In genomic region chr6:7723041-7723447, GRCh38 we compare ENCODE assay signal across 9 cellular contexts. TPM values are rescaled to one million over a fixed set of nuclear protein-coding genes. Genes with fewer than 3 reads are reported as not detected.
A peak's percentile ranks its signal among the peaks of the same experiment; 100 is the strongest.
DNase-seq lines count a peak whose midpoint lies in the region; ATAC-seq and TF ChIP-seq lines count a peak whose summit lies in the region.
"Had no signal": no experiment of that assay in that cellular context is flagged by ENCODE, and none has a peak within 500 bp of the region (broad histone marks: within the 10 kb centered on the region; RNA-seq: fewer than 3 reads in every experiment).

No MANE protein-coding gene starts in this region.

- peaks cover 33% of the 10 kb centered on the region for H3K27me3 Mint-ChIP-seq in activated B cell treated with CpG ODN at 0.5 μM for 24 hours
- peaks cover 68% of the 10 kb centered on the region for H3K27me3 Mint-ChIP-seq in central memory CD8-positive, alpha-beta T cell

- CTCF ChIA-PET in activated B cell treated with CpG ODN at 0.5 μM for 24 hours (lab: Charles Lee) = interaction anchor here (0.8 to 6.1 kb wide), 15 partner anchors 23 to 496 kb away, joined by 3 to 59 read pairs (median 6); no protein-coding TSS in a partner anchor

- peaks cover 2% of the 10 kb centered on the region; the same call in 1 of the 2 replicates for H3K4me1 ChIP-seq in BE2C

- no peak overlapping the region for H3K4me3 ChIP-seq in BE2C (ENCODE audit: low read depth, low read length)

- POLR2A ChIA-PET in activated B cell treated with CpG ODN at 0.5 μM for 24 hours (lab: Charles Lee) = interaction anchor here (0.6 to 1.0 kb wide), 2 partner anchors 282 to 283 kb away, joined by 4 read pairs; no protein-coding TSS in a partner anchor

- H3K9me3 ChIP-seq in BE2C = no peaks in the 10 kb centered on the region

- H3K4me1 Mint-ChIP-seq in activated B cell treated with CpG ODN at 0.5 μM for 24 hours = peaks cover 19% of the 10 kb centered on the region
- H3K4me1 Mint-ChIP-seq in central memory CD8-positive, alpha-beta T cell = no peaks in the 10 kb centered on the region

- no peak overlapping the region for H3K4me3 Mint-ChIP-seq in activated B cell treated with CpG ODN at 0.5 μM for 24 hours
- H3K4me3 Mint-ChIP-seq in central memory CD8-positive, alpha-beta T cell = no peak overlapping the region
- H3K4me3 Mint-ChIP-seq: stimulated activated naive CD8-positive, alpha-beta T cell treated with anti-CD3 and anti-CD28 coated beads, Interleukin-15, Interleukin-2, amounts not matched to agents 100 ng/mL and 50 ng/mL, for 24 hours had no signal

- DNase-seq in BE2C (peak; percentile 69), GM20000 (ENCODE audit: low spot score) (peak; percentile 69), NCI-H2196 (lab: John Stamatoyannopoulos, UW; ENCODE audit: unreplicated experiment) (peak; percentile 66), activated B cell treated with CpG ODN at 0.5 μM for 24 hours (peak; percentile 44), kidney tubule cell (ENCODE audit: low spot score) (peak; percentile 83), middle frontal gyrus (ENCODE audit: extremely low spot score, low spot score) (no peak)
- peak; percentile 20 to 40 for DNase-seq in central memory CD8-positive, alpha-beta T cell (ENCODE audit: low spot score in 2 of 2)
- DNase-seq in stimulated activated CD4-positive, alpha-beta T cell treated with anti-CD3 and anti-CD28 coated beads, Interleukin-4, amount 100 ng/mL, for 4 hours = peak; percentile 39 to 62

- intact Hi-C loops in activated B cell treated with CpG ODN at 0.5 μM for 24 hours (cut with micrococcal nuclease) = loop anchor here (1.0 to 2.0 kb wide), 5 partner anchors 211 to 446 kb away; partner anchors contain the start of gene EEF1E1

- H3K27me3 ChIP-seq in BE2C = peaks cover 56% of the 10 kb centered on the region

- H3K36me3 ChIP-seq in BE2C = no peaks in the 10 kb centered on the region

- no peaks in the 10 kb centered on the region for H3K36me3 Mint-ChIP-seq in activated B cell treated with CpG ODN at 0.5 μM for 24 hours (ENCODE audit: low read depth)
- H3K36me3 Mint-ChIP-seq in central memory CD8-positive, alpha-beta T cell (ENCODE audit: insufficient read depth) = no peaks in the 10 kb centered on the region

- peaks cover under 1% of the 10 kb centered on the region for H3K9me3 Mint-ChIP-seq in activated B cell treated with CpG ODN at 0.5 μM for 24 hours
- no peaks in the 10 kb centered on the region for H3K9me3 Mint-ChIP-seq in central memory CD8-positive, alpha-beta T cell
- H3K9me3 Mint-ChIP-seq: stimulated activated naive CD8-positive, alpha-beta T cell treated with anti-CD3 and anti-CD28 coated beads, Interleukin-15, Interleukin-2, amounts not matched to agents 100 ng/mL and 50 ng/mL, for 24 hours had no signal

- peak; percentile 64 for TF ChIP-seq CTCF in BE2C (IDR thresholded peaks at IDR 0.05; ENCODE audit: low read depth, low read length)
- peak; percentile 46 for TF ChIP-seq CTCF in GM20000 (IDR thresholded peaks at IDR 0.05; ENCODE audit: extremely low read depth, missing control alignments)
- peak; percentile 41 for TF ChIP-seq CTCF in activated B cell treated with CpG ODN at 0.5 μM for 24 hours (IDR thresholded peaks at IDR 0.05)

- H3K27ac Mint-ChIP-seq in activated B cell treated with CpG ODN at 0.5 μM for 24 hours = no peak overlapping the region
- no peak overlapping the region for H3K27ac Mint-ChIP-seq in central memory CD8-positive, alpha-beta T cell (ENCODE audit: low read depth)
- H3K27ac Mint-ChIP-seq: stimulated activated naive CD8-positive, alpha-beta T cell treated with anti-CD3 and anti-CD28 coated beads, Interleukin-15, Interleukin-2, amounts not matched to agents 100 ng/mL and 50 ng/mL, for 24 hours had no signal

- peak; percentile 41 for ATAC-seq in activated B cell treated with CpG ODN at 0.5 μM for 24 hours (ENCODE audit: low read depth)
- no peak for ATAC-seq in central memory CD8-positive, alpha-beta T cell (replicated peaks; ENCODE audit: extremely low read depth, poor library complexity, severe bottlenecking)

RNA-seq across cellular contexts. Expression of gene BMP6, which starts 2.9 kb away (rescaled TPM):
- polyA plus RNA-seq in BE2C (2012; ENCODE audit: insufficient read depth, insufficient read length, low read depth) = not detected
- 0.75 and 0.78 TPM in 2 replicates for total RNA-seq in activated B cell treated with CpG ODN at 0.5 μM for 24 hours
